Comparison of ENCODE assay signal across 8 cellular contexts in the genomic region with DNA sequence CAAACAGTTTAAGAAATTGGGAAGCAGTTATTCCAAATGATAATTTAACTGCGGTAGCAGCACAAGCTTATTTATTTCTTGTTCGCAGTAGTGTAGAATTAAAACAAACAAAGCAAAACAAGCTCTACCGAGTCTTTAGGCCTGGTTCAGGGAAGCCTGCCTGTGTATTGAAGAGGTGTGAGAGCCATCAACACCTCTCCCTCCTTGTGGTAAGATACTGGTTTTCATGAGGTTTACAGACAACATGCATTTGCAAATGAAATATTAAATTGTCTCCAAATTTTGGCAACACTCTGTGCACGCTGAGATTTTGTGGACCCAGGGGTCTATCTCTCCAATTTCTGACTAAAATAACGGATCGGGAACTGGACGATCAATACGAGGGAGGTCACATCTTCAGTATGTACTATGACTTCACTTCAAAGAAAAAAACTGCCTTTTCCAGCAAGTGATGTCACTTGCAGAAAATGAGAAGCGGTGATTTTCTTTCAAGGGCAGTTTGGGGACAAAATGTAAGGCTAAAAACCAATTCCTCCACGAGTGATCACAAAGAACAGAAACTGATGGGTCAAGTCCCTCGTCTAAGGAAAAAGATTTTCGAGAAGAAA. TPM values are rescaled to one million over a fixed set of nuclear protein-coding genes. Genes with fewer than 3 reads are reported as not detected.
A peak's percentile ranks its signal among the peaks of the same experiment; 100 is the strongest.
DNase-seq lines count a peak whose midpoint lies in the region; ATAC-seq and TF ChIP-seq lines count a peak whose summit lies in the region.

No MANE protein-coding gene starts in this region.

- intact Hi-C loops in activated T-helper 1 cell treated with anti-CD3 and anti-CD28 coated beads, Interleukin-12 subunit alpha, Interleukin-12 subunit beta, Interleukin-2, Interleukin-4 antibody, amounts not matched to agents 30 ng/mL and 10 ng/mL and 1 ng/mL, durations not matched to agents 14 hours and 24 hours and 36 hours (cut with micrococcal nuclease): loop anchor here (1.0 to 5.0 kb wide), 8 partner anchors 18 to 1266 kb away; partner anchors contain the start of genes PLS1, TFDP2, TRPC1 and U2SURP
- intact Hi-C loops in testis (cut with DNase I; ENCODE audit: low total_unique reads): no loop called here
- intact Hi-C loops in posterior vena cava (cut with DNase I): loop anchor here in 1 of 2 donors (10.0 kb wide), 1 partner anchor 427 kb away; the partner anchor contains the start of gene U2SURP

- no peaks in the 10 kb centered on the region for H3K9me3 Mint-ChIP-seq in activated naive CD4-positive, alpha-beta T cell treated with anti-CD3 and anti-CD28 coated beads, Interleukin-2, amount 10 ng/mL, durations not matched to agents 7 days and 5 days
- H3K9me3 Mint-ChIP-seq in activated T-helper 1 cell treated with anti-CD3 and anti-CD28 coated beads, Interleukin-12 subunit alpha, Interleukin-12 subunit beta, Interleukin-2, Interleukin-4 antibody, amounts not matched to agents 30 ng/mL and 10 ng/mL and 1 ng/mL, durations not matched to agents 14 hours and 24 hours and 36 hours: no peaks in the 10 kb centered on the region

- H3K4me3 Mint-ChIP-seq in activated naive CD4-positive, alpha-beta T cell treated with anti-CD3 and anti-CD28 coated beads, Interleukin-2, amount 10 ng/mL, durations not matched to agents 7 days and 5 days: peak overlapping the region; percentile 98
- H3K4me3 Mint-ChIP-seq in activated T-helper 1 cell treated with anti-CD3 and anti-CD28 coated beads, Interleukin-12 subunit alpha, Interleukin-12 subunit beta, Interleukin-2, Interleukin-4 antibody, amounts not matched to agents 30 ng/mL and 10 ng/mL and 1 ng/mL, durations not matched to agents 14 hours and 24 hours and 36 hours: peak overlapping the region; percentile 100

- TF ChIP-seq POLR2A in testis (IDR thresholded peaks at IDR 0.05): no peak

- H3K4me1 ChIP-seq in testis: peaks cover 4% of the 10 kb centered on the region

- no peak for DNase-seq in activated naive CD4-positive, alpha-beta T cell treated with anti-CD3 and anti-CD28 coated beads, Interleukin-2, amount 10 ng/mL, durations not matched to agents 7 days and 5 days
- DNase-seq in activated naive CD4-positive, alpha-beta T cell (lab: John Stamatoyannopoulos, UW): no peak
- no peak for DNase-seq in activated T-helper 1 cell treated with anti-CD3 and anti-CD28 coated beads, Interleukin-12 subunit alpha, Interleukin-12 subunit beta, Interleukin-2, Interleukin-4 antibody, amounts not matched to agents 30 ng/mL and 10 ng/mL and 1 ng/mL, durations not matched to agents 14 hours and 24 hours and 36 hours (ENCODE audit: low spot score)
- DNase-seq in inferior parietal cortex (ENCODE audit: extremely low spot score) (peak; percentile 44), testis (no peak), posterior vena cava (ENCODE audit: low spot score) (no peak)

- CTCF ChIA-PET in activated naive CD4-positive, alpha-beta T cell treated with anti-CD3 and anti-CD28 coated beads, Interleukin-2, amount 10 ng/mL, durations not matched to agents 7 days and 5 days (lab: Charles Lee): interaction anchor here (1.2 to 1.8 kb wide), 2 partner anchors 9 to 14 kb away, joined by 4 to 5 read pairs; no protein-coding TSS in a partner anchor

- H3K4me1 Mint-ChIP-seq in activated naive CD4-positive, alpha-beta T cell treated with anti-CD3 and anti-CD28 coated beads, Interleukin-2, amount 10 ng/mL, durations not matched to agents 7 days and 5 days: peaks cover 46% of the 10 kb centered on the region
- H3K4me1 Mint-ChIP-seq in activated T-helper 1 cell treated with anti-CD3 and anti-CD28 coated beads, Interleukin-12 subunit alpha, Interleukin-12 subunit beta, Interleukin-2, Interleukin-4 antibody, amounts not matched to agents 30 ng/mL and 10 ng/mL and 1 ng/mL, durations not matched to agents 14 hours and 24 hours and 36 hours (ENCODE audit: low read depth): peaks cover 46% of the 10 kb centered on the region

- H3K27me3 ChIP-seq in testis: no peaks in the 10 kb centered on the region

- no peaks in the 10 kb centered on the region for H3K36me3 ChIP-seq in testis (ENCODE audit: low read depth, missing control alignments)

- peaks cover 14% of the 10 kb centered on the region for H3K27me3 Mint-ChIP-seq in activated naive CD4-positive, alpha-beta T cell treated with anti-CD3 and anti-CD28 coated beads, Interleukin-2, amount 10 ng/mL, durations not matched to agents 7 days and 5 days
- peaks cover 5% of the 10 kb centered on the region for H3K27me3 Mint-ChIP-seq in activated T-helper 1 cell treated with anti-CD3 and anti-CD28 coated beads, Interleukin-12 subunit alpha, Interleukin-12 subunit beta, Interleukin-2, Interleukin-4 antibody, amounts not matched to agents 30 ng/mL and 10 ng/mL and 1 ng/mL, durations not matched to agents 14 hours and 24 hours and 36 hours (ENCODE audit: insufficient read depth)

- no peak for TF ChIP-seq CTCF in testis (IDR thresholded peaks at IDR 0.05)

- peaks cover 9% of the 10 kb centered on the region for H3K36me3 Mint-ChIP-seq in activated naive CD4-positive, alpha-beta T cell treated with anti-CD3 and anti-CD28 coated beads, Interleukin-2, amount 10 ng/mL, durations not matched to agents 7 days and 5 days
- peaks cover 14% of the 10 kb centered on the region for H3K36me3 Mint-ChIP-seq in activated T-helper 1 cell treated with anti-CD3 and anti-CD28 coated beads, Interleukin-12 subunit alpha, Interleukin-12 subunit beta, Interleukin-2, Interleukin-4 antibody, amounts not matched to agents 30 ng/mL and 10 ng/mL and 1 ng/mL, durations not matched to agents 14 hours and 24 hours and 36 hours (ENCODE audit: low read depth)

- H3K9me3 ChIP-seq in testis: no peaks in the 10 kb centered on the region

- H3K27ac Mint-ChIP-seq in activated naive CD4-positive, alpha-beta T cell treated with anti-CD3 and anti-CD28 coated beads, Interleukin-2, amount 10 ng/mL, durations not matched to agents 7 days and 5 days: peak overlapping the region; percentile 99
- H3K27ac Mint-ChIP-seq in activated T-helper 1 cell treated with anti-CD3 and anti-CD28 coated beads, Interleukin-12 subunit alpha, Interleukin-12 subunit beta, Interleukin-2, Interleukin-4 antibody, amounts not matched to agents 30 ng/mL and 10 ng/mL and 1 ng/mL, durations not matched to agents 14 hours and 24 hours and 36 hours: peak overlapping the region; percentile 100

- peak overlapping the region; percentile 78 to 88 for H3K4me3 ChIP-seq in testis

- ATAC-seq in GM21737 (IDR thresholded peaks at IDR 0.05; ENCODE audit: unreplicated experiment) (no peak), GM18517 (IDR thresholded peaks at IDR 0.05; ENCODE audit: unreplicated experiment) (no peak)

- H3K27ac ChIP-seq in testis: peak overlapping the region; percentile 61 to 95

- WGBS in testis, 2 donors: 2 to 7% methylated on average over 12 of the region's 12 CpGs

RNA-seq across cellular contexts. Expression of gene ATR, which starts 0.7 kb away (rescaled TPM):
- 27.0 and 35.5 TPM in 2 replicates for total RNA-seq in activated T-helper 1 cell treated with anti-CD3 and anti-CD28 coated beads, Interleukin-12 subunit alpha, Interleukin-12 subunit beta, Interleukin-2, Interleukin-4 antibody, amounts not matched to agents 30 ng/mL and 10 ng/mL and 1 ng/mL, durations not matched to agents 14 hours and 24 hours and 36 hours
- total RNA-seq in testis (10 to 100 TPM; 34.9 to 42.8 TPM), posterior vena cava (10 to 100 TPM; 20.2 to 20.3 TPM)
- polyA plus RNA-seq in testis (ENCODE audit: insufficient read depth, low read depth, low replicate concordance): 21.8 TPM

RNA-seq across cellular contexts. Expression of gene PLS1, which starts 18.4 kb away (rescaled TPM):
- total RNA-seq in activated T-helper 1 cell treated with anti-CD3 and anti-CD28 coated beads, Interleukin-12 subunit alpha, Interleukin-12 subunit beta, Interleukin-2, Interleukin-4 antibody, amounts not matched to agents 30 ng/mL and 10 ng/mL and 1 ng/mL, durations not matched to agents 14 hours and 24 hours and 36 hours: 4.4 and 4.8 TPM in 2 replicates
- total RNA-seq in testis: 10 to 100 TPM in 1 of 2 donors, 1 to 10 TPM in 1; 5.1 to 10.6 TPM
- 10.8 TPM for polyA plus RNA-seq in testis (ENCODE audit: insufficient read depth, low read depth, low replicate concordance)
- under 1 TPM in 1 of 2 donors, not detected in 1; 0.86 TPM for total RNA-seq in posterior vena cava
